Comparison of ENCODE assay signal across 17 cellular contexts in genomic region chr11:88305430-88305829, GRCh38. TPM values are rescaled to one million over a fixed set of nuclear protein-coding genes. Genes with fewer than 3 reads are reported as not detected.
A peak's percentile ranks its signal among the peaks of the same experiment; 100 is the strongest.
DNase-seq lines count a peak whose midpoint lies in the region; ATAC-seq and TF ChIP-seq lines count a peak whose summit lies in the region.
"Had no signal": no experiment of that assay in that cellular context is flagged by ENCODE, and none has a peak within 500 bp of the region (broad histone marks: within the 10 kb centered on the region; RNA-seq: fewer than 3 reads in every experiment).

No MANE protein-coding gene starts in this region.

- H2BK12ac ChIP-seq in H9 (ENCODE audit: insufficient read length, low read depth, low read length) = no peak overlapping the region

- H3K14ac ChIP-seq in H9 (ENCODE audit: insufficient read depth, low read length) = no peak overlapping the region

- H4K91ac ChIP-seq in H9 (ENCODE audit: insufficient read length, low read depth, low read length) = no peak overlapping the region

- no peak overlapping the region for H3K4me3 Mint-ChIP-seq in activated T-cell treated with anti-CD3 and anti-CD28 coated beads, Interleukin-2, amount 50 U/mL, for 24 hours
- no peak overlapping the region for H3K4me3 Mint-ChIP-seq in activated T-cell treated with anti-CD3 and anti-CD28 coated beads, Interleukin-2, amount 50 U/mL, for 4 hours
- no peak overlapping the region for H3K4me3 Mint-ChIP-seq in H9
- H3K4me3 Mint-ChIP-seq in central memory CD8-positive, alpha-beta T cell = no peak overlapping the region
- peak overlapping the region; percentile 14 for H3K4me3 Mint-ChIP-seq in natural killer cell treated with Interleukin-12 subunit alpha and Interleukin-12 subunit beta and Interleukin-15 and Interleukin-18, amount 100 ng/mL, for 72 hours

- no peak overlapping the region for H2BK5ac ChIP-seq in H9 (ENCODE audit: insufficient read length, low read length)

- H3K23ac ChIP-seq in H9 (ENCODE audit: insufficient read length, low read depth, low read length) = no peak overlapping the region

- H3K18ac ChIP-seq in H9 (ENCODE audit: insufficient read length, low read depth, low read length) = no peak overlapping the region

- H2BK20ac ChIP-seq in H9 (ENCODE audit: low read depth, low read length, poor library complexity, severe bottlenecking) = no peak overlapping the region

- no peaks in the 10 kb centered on the region for H3K27me3 ChIP-seq in H9 (ENCODE audit: insufficient read depth, low read length)
- H3K27me3 ChIP-seq: BLaER1 had no signal

- H3K27ac ChIP-seq in H9 (ENCODE audit: insufficient read length, low read depth, low read length) = no peak overlapping the region
- H3K27ac ChIP-seq: BLaER1, SK-N-MC had no signal

- H4K20me1 ChIP-seq in H9 (ENCODE audit: control insufficient read depth, insufficient read depth, insufficient read length) = no peaks in the 10 kb centered on the region

- peaks cover 5% of the 10 kb centered on the region; the same call in 1 of the 2 replicates for H3K79me2 ChIP-seq in H9 (ENCODE audit: insufficient read depth, low read length)

- no peak for DNase-seq in activated T-cell treated with anti-CD3 and anti-CD28 coated beads, Interleukin-2, amount 50 U/mL, for 24 hours
- DNase-seq in activated T-cell treated with anti-CD3 and anti-CD28 coated beads, Interleukin-2, amount 50 U/mL, for 4 hours = no peak
- DNase-seq in H9 (no peak), NCI-H2227 treated with DMSO at 0.1 percent for 48 hours (lab: John Stamatoyannopoulos, UW) (no peak), GM03348 (ENCODE audit: low spot score) (no peak)
- DNase-seq in central memory CD8-positive, alpha-beta T cell (ENCODE audit: low spot score in 2 of 2) = no peak
- no peak for DNase-seq in natural killer cell treated with Interleukin-12 subunit alpha and Interleukin-12 subunit beta and Interleukin-15 and Interleukin-18, amount 100 ng/mL, for 72 hours (ENCODE audit: low spot score)
- DNase-seq: DMS79; IMR-90; NCI-H1048; NCI-H1436; NCI-H1930; NK-92 treated with Interleukin-12 subunit alpha and Interleukin-12 subunit beta, amount 100 ng/mL, for 24 hours; Right ventricle myocardium superior had no signal

- no peak for ATAC-seq in activated T-cell treated with anti-CD3 and anti-CD28 coated beads, Interleukin-2, amount 50 U/mL, for 4 hours
- ATAC-seq in central memory CD8-positive, alpha-beta T cell (replicated peaks; ENCODE audit: extremely low read depth, poor library complexity, severe bottlenecking) = no peak
- no peak for ATAC-seq in natural killer cell treated with Interleukin-12 subunit alpha and Interleukin-12 subunit beta and Interleukin-15 and Interleukin-18, amount 100 ng/mL, for 72 hours

- no peak overlapping the region for H4K8ac ChIP-seq in H9 (replicated peaks; ENCODE audit: insufficient read length, low read depth, low read length)

- no peak overlapping the region for H2AK5ac ChIP-seq in H9 (ENCODE audit: insufficient read length, low read length)

- H3K27me3 Mint-ChIP-seq in activated T-cell treated with anti-CD3 and anti-CD28 coated beads, Interleukin-2, amount 50 U/mL, for 24 hours = no peaks in the 10 kb centered on the region
- no peaks in the 10 kb centered on the region for H3K27me3 Mint-ChIP-seq in activated T-cell treated with anti-CD3 and anti-CD28 coated beads, Interleukin-2, amount 50 U/mL, for 4 hours (ENCODE audit: low read depth)
- H3K27me3 Mint-ChIP-seq in H9 (ENCODE audit: low read depth) = no peaks in the 10 kb centered on the region
- H3K27me3 Mint-ChIP-seq in central memory CD8-positive, alpha-beta T cell = no peaks in the 10 kb centered on the region
- H3K27me3 Mint-ChIP-seq in natural killer cell treated with Interleukin-12 subunit alpha and Interleukin-12 subunit beta and Interleukin-15 and Interleukin-18, amount 100 ng/mL, for 72 hours = no peaks in the 10 kb centered on the region

- WGBS in H9 (ENCODE audit: extremely low coverage, insufficient read length, low lambda C conversion rate) = no CpG with 5 or more reads among the region's 1 CpG

- no peaks in the 10 kb centered on the region for H3K79me1 ChIP-seq in H9 (ENCODE audit: insufficient read depth, low read depth, low read length, poor library complexity, severe bottlenecking)

- H3K9me3 Mint-ChIP-seq in activated T-cell treated with anti-CD3 and anti-CD28 coated beads, Interleukin-2, amount 50 U/mL, for 24 hours = no peaks in the 10 kb centered on the region
- H3K9me3 Mint-ChIP-seq in activated T-cell treated with anti-CD3 and anti-CD28 coated beads, Interleukin-2, amount 50 U/mL, for 4 hours = peaks cover 5% of the 10 kb centered on the region
- peaks cover 5 to 10% of the 10 kb centered on the region in 2 experiments; a peak in 3 of 5 replicates for H3K9me3 Mint-ChIP-seq in H9
- no peaks in the 10 kb centered on the region for H3K9me3 Mint-ChIP-seq in central memory CD8-positive, alpha-beta T cell
- no peaks in the 10 kb centered on the region for H3K9me3 Mint-ChIP-seq in natural killer cell treated with Interleukin-12 subunit alpha and Interleukin-12 subunit beta and Interleukin-15 and Interleukin-18, amount 100 ng/mL, for 72 hours

- peaks cover 7% of the 10 kb centered on the region for H3K4me1 ChIP-seq in H9 (ENCODE audit: insufficient read depth, low read length)
- H3K4me1 ChIP-seq: BLaER1 had no signal

- H3K4ac ChIP-seq in H9 (ENCODE audit: low read depth, low read length) = no peak overlapping the region

- no peaks in the 10 kb centered on the region for H3K9me3 ChIP-seq in H9 (ENCODE audit: control insufficient read depth, low read depth, low read length)
- H3K9me3 ChIP-seq: HAP-1 had no signal

- no peak overlapping the region for H2BK120ac ChIP-seq in H9 (ENCODE audit: low read depth, low read length, poor library complexity, severe bottlenecking)

- no peaks in the 10 kb centered on the region for H3K23me2 ChIP-seq in H9 (ENCODE audit: insufficient read length, low read depth, low read length, poor library complexity, severe bottlenecking)

- no peak for TF ChIP-seq CTCF in H9 (conservative IDR thresholded peaks at IDR 0.05)

- peak overlapping the region; percentile 50 for H3K27ac Mint-ChIP-seq in activated T-cell treated with anti-CD3 and anti-CD28 coated beads, Interleukin-2, amount 50 U/mL, for 24 hours
- peak overlapping the region; percentile 75 to 91 (median 79); a peak in 4 of 7 replicates for H3K27ac Mint-ChIP-seq in H9
- H3K27ac Mint-ChIP-seq in central memory CD8-positive, alpha-beta T cell (ENCODE audit: low read depth) = peak overlapping the region; percentile 43
- H3K27ac Mint-ChIP-seq in natural killer cell treated with Interleukin-12 subunit alpha and Interleukin-12 subunit beta and Interleukin-15 and Interleukin-18, amount 100 ng/mL, for 72 hours = peak overlapping the region; percentile 93 to 98

- no peak overlapping the region for H3K56ac ChIP-seq in H9 (ENCODE audit: insufficient read length, low read depth, low read length)

- H3T11ph ChIP-seq in H9 (ENCODE audit: low read length) = no peak overlapping the region

- H3K9ac ChIP-seq in H9 (ENCODE audit: extremely low read depth, insufficient read length, low read length) = no peak overlapping the region
- H3K9ac ChIP-seq: BLaER1 had no signal

- H3K4me2 ChIP-seq in H9 (ENCODE audit: insufficient read depth, insufficient read length, low read length) = no peak overlapping the region
- H3K4me2 ChIP-seq: BLaER1 had no signal

- H3K36me3 Mint-ChIP-seq in activated T-cell treated with anti-CD3 and anti-CD28 coated beads, Interleukin-2, amount 50 U/mL, for 24 hours (ENCODE audit: low read depth) = peaks cover 92% of the 10 kb centered on the region
- H3K36me3 Mint-ChIP-seq in activated T-cell treated with anti-CD3 and anti-CD28 coated beads, Interleukin-2, amount 50 U/mL, for 4 hours (ENCODE audit: insufficient read depth) = peaks cover 58% of the 10 kb centered on the region
- peaks cover 46 to 74% (median 64%) of the 10 kb centered on the region in 3 experiments for H3K36me3 Mint-ChIP-seq in H9 (ENCODE audit: insufficient read depth in 1 of 3, low read depth in 3 of 3)
- peaks cover 51% of the 10 kb centered on the region for H3K36me3 Mint-ChIP-seq in central memory CD8-positive, alpha-beta T cell (ENCODE audit: insufficient read depth)
- peaks cover 52% of the 10 kb centered on the region for H3K36me3 Mint-ChIP-seq in natural killer cell treated with Interleukin-12 subunit alpha and Interleukin-12 subunit beta and Interleukin-15 and Interleukin-18, amount 100 ng/mL, for 72 hours

- H3K4me1 Mint-ChIP-seq in activated T-cell treated with anti-CD3 and anti-CD28 coated beads, Interleukin-2, amount 50 U/mL, for 24 hours (ENCODE audit: low read depth) = peaks cover 52% of the 10 kb centered on the region
- H3K4me1 Mint-ChIP-seq in activated T-cell treated with anti-CD3 and anti-CD28 coated beads, Interleukin-2, amount 50 U/mL, for 4 hours (ENCODE audit: low read depth) = peaks cover 46% of the 10 kb centered on the region
- peaks cover 66 to 70% of the 10 kb centered on the region in 2 experiments for H3K4me1 Mint-ChIP-seq in H9
- H3K4me1 Mint-ChIP-seq in central memory CD8-positive, alpha-beta T cell = peaks cover 48% of the 10 kb centered on the region
- peaks cover 64 to 74% of the 10 kb centered on the region in 2 donors for H3K4me1 Mint-ChIP-seq in natural killer cell treated with Interleukin-12 subunit alpha and Interleukin-12 subunit beta and Interleukin-15 and Interleukin-18, amount 100 ng/mL, for 72 hours (ENCODE audit: low read depth in 2 of 2)

- no peak overlapping the region for H2AFZ ChIP-seq in H9 (ENCODE audit: low read length)

- no peak overlapping the region for H4K5ac ChIP-seq in H9 (ENCODE audit: insufficient read length, low read depth, low read length)

- no peak overlapping the region for H2BK15ac ChIP-seq in H9 (ENCODE audit: low read depth, low read length)

RNA-seq across cellular contexts. Expression of gene CTSC, which starts 32.1 kb away (rescaled TPM):
- total RNA-seq in activated T-cell treated with anti-CD3 and anti-CD28 coated beads, Interleukin-2, amount 50 U/mL, for 4 hours = 100 to 1,000 TPM in 2 of 3 donors, 10 to 100 TPM in 1; 67.2 to 129 (median 110) TPM
- 359 TPM in 2 replicates for total RNA-seq in H9 (2021)
- total RNA-seq in natural killer cell treated with Interleukin-12 subunit alpha and Interleukin-12 subunit beta and Interleukin-15 and Interleukin-18, amount 100 ng/mL, for 72 hours = 100 to 1,000 TPM; 213 to 381 TPM

Comparison
In these comparisons a context has a peak if more than half of its experiments do, and no peak if none do; other contexts are left out.
1. H3K27ac Mint-ChIP-seq: peak in every context shown above with its lines; median percentile 96 in natural killer cell treated with Interleukin-12 subunit alpha and Interleukin-12 subunit beta and Interleukin-15 and Interleukin-18, amount 100 ng/mL, for 72 hours; 79 in H9; 50 in activated T-cell treated with anti-CD3 and anti-CD28 coated beads, Interleukin-2, amount 50 U/mL, for 24 hours; 43 in central memory CD8-positive, alpha-beta T cell.